In genomic region chr17:79482719-79483118, GRCh38 we compare ENCODE assay signal across 15 cellular contexts.
"Had no signal": no experiment of that assay in that cellular context is flagged by ENCODE, and none has a peak within 500 bp of the region (broad histone marks: within the 10 kb centered on the region; RNA-seq: fewer than 3 reads in every experiment).

No MANE protein-coding gene starts in this region.

- H3K27ac ChIP-seq: brain microvascular endothelial cell, gastrocnemius medialis, lower lobe of right lung, pancreas, thoracic aorta had no signal

- H3K4me1 Mint-ChIP-seq: central memory CD8-positive, alpha-beta T cell; stimulated activated naive CD8-positive, alpha-beta T cell treated with anti-CD3 and anti-CD28 coated beads, Interleukin-15, amount 100 ng/mL, for 72 hours had no signal

- H3K4me1 ChIP-seq: gastrocnemius medialis, lower lobe of right lung, pancreas had no signal

- H3K4me3 ChIP-seq: gastrocnemius medialis, lower lobe of right lung, pancreas, thoracic aorta had no signal

- ATAC-seq: activated CD4-positive, CD25-positive, alpha-beta regulatory T cell treated with anti-CD3 and anti-CD28 coated beads, Interleukin-2, amount 50 U/mL, for 24 hours; effector memory CD8-positive, alpha-beta T cell; gastrocnemius medialis; lower lobe of right lung; pancreas; stimulated activated naive CD8-positive, alpha-beta T cell treated with anti-CD3 and anti-CD28 coated beads, Interleukin-15, amount 100 ng/mL, for 72 hours had no signal

- H3K4me3 Mint-ChIP-seq: central memory CD8-positive, alpha-beta T cell; stimulated activated naive CD8-positive, alpha-beta T cell treated with anti-CD3 and anti-CD28 coated beads, Interleukin-15, amount 100 ng/mL, for 72 hours had no signal

- H3K36me3 ChIP-seq: brain microvascular endothelial cell, gastrocnemius medialis, lower lobe of right lung, pancreas, thoracic aorta had no signal

- DNase-seq: activated naive CD4-positive, alpha-beta T cell; anterior cingulate cortex; brain microvascular endothelial cell; effector memory CD8-positive, alpha-beta T cell; gastrocnemius medialis; immature natural killer cell; lower lobe of right lung; midbrain; pancreas; stimulated activated CD4-positive, alpha-beta T cell treated with anti-CD3 and anti-CD28 coated beads, Interleukin-1b, Interleukin-23, amount 100 ng/mL, for 48 hours; stimulated activated naive CD8-positive, alpha-beta T cell treated with anti-CD3 and anti-CD28 coated beads, Interleukin-15, amount 100 ng/mL, for 72 hours; T-helper 9 cell had no signal

- H3K9me3 ChIP-seq: gastrocnemius medialis, lower lobe of right lung, pancreas, thoracic aorta had no signal

- FAIRE-seq: pancreas had no signal

- H3K9me3 Mint-ChIP-seq: central memory CD8-positive, alpha-beta T cell; effector memory CD8-positive, alpha-beta T cell; immature natural killer cell; stimulated activated naive CD8-positive, alpha-beta T cell treated with anti-CD3 and anti-CD28 coated beads, Interleukin-15, amount 100 ng/mL, for 72 hours had no signal
